Comparison of ENCODE assay signal across 23 cellular contexts in the genomic region with DNA sequence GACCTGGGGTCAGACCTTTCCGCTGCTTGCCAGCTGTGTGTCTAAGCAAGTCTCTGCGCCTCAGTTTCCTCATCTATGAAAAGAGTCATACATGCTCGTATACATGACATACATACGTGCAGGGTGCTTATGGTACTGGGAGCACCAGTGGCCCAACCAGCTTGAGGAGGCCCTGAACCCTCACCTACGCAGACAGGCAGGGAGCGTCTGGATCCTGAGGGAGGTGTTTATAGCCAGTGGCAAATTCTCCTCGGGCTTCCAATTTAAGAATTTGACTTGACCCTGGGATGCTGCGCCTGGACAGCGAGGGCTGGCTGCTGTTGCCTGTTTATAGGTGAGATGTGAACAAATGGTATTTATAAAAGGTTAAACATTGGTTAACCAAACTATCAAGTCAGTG. TPM values are rescaled to one million over a fixed set of nuclear protein-coding genes. Genes with fewer than 3 reads are reported as not detected.
A peak's percentile ranks its signal among the peaks of the same experiment; 100 is the strongest.
DNase-seq lines count a peak whose midpoint lies in the region; ATAC-seq and TF ChIP-seq lines count a peak whose summit lies in the region.
"Had no signal": no experiment of that assay in that cellular context is flagged by ENCODE, and none has a peak within 500 bp of the region (broad histone marks: within the 10 kb centered on the region; RNA-seq: fewer than 3 reads in every experiment).

No MANE protein-coding gene starts in this region.

- intact Hi-C loops in cardiac septum (cut with DNase I) (no loop called here), left ventricle myocardium superior (cut with micrococcal nuclease) (no loop called here), posterior vena cava (cut with DNase I) (no loop called here), Caco-2 (cut with micrococcal nuclease; ENCODE audit: unreplicated experiment) (no loop called here)

- no peak for TF ChIP-seq CTCF in Caco-2 (IDR thresholded peaks at IDR 0.05; ENCODE audit: insufficient read depth in 1 of 2, low read depth in 1 of 2, low read length in 1 of 2, severe bottlenecking in 1 of 2, unreplicated experiment in 1 of 2)

- BruUV-seq in Caco-2 (replicated peaks; lab: Mats Ljungman, UMichigan), result no TSS peak

- H3K4me1 ChIP-seq in Caco-2, result peaks cover 11% of the 10 kb centered on the region
- H3K4me1 ChIP-seq: BE2C had no signal

- H3K9me3 Mint-ChIP-seq in Caco-2 (ENCODE audit: unreplicated experiment), result no peaks in the 10 kb centered on the region
- H3K9me3 Mint-ChIP-seq: CD14-positive monocyte; CD4-positive, alpha-beta T cell; CD8-positive, alpha-beta memory T cell had no signal

- H3K36me3 ChIP-seq in Caco-2 (ENCODE audit: control insufficient read depth, insufficient read depth, low read length), result no peaks in the 10 kb centered on the region
- H3K36me3 ChIP-seq: BE2C; BLaER1 treated with 17β-estradiol and CSF1 and Interleukin-3, amounts not matched to agents 10 nM and 100 nM had no signal

- H3K4me3 Mint-ChIP-seq in Caco-2 (ENCODE audit: unreplicated experiment), result no peak overlapping the region
- H3K4me3 Mint-ChIP-seq: CD14-positive monocyte; CD4-positive, alpha-beta T cell; CD8-positive, alpha-beta memory T cell had no signal

- POLR2A ChIA-PET in Caco-2 (lab: Charles Lee), result no interaction called here

- H3K27me3 ChIP-seq in Caco-2 (replicated peaks; ENCODE audit: control insufficient read depth, insufficient read depth, low read length), result no peaks in the 10 kb centered on the region
- H3K27me3 ChIP-seq: BE2C; BLaER1 treated with 17β-estradiol and CSF1 and Interleukin-3, amounts not matched to agents 10 nM and 100 nM had no signal

- CTCF ChIA-PET in Caco-2 (lab: Charles Lee), result no interaction called here

- no peak overlapping the region for H3K4me3 ChIP-seq in Caco-2 (ENCODE audit: low read depth, low read length)
- H3K4me3 ChIP-seq: A549; BLaER1 treated with 17β-estradiol and CSF1 and Interleukin-3, amounts not matched to agents 10 nM and 100 nM had no signal

- peaks cover 3% of the 10 kb centered on the region for H3K27me3 Mint-ChIP-seq in Caco-2 (ENCODE audit: insufficient read depth, unreplicated experiment)

- DNase-seq in cardiac septum (ENCODE audit: low spot score) (peak; percentile 72), left ventricle myocardium superior (no peak), islet precursor cell (peak; percentile 43), posterior vena cava (ENCODE audit: low spot score) (peak; percentile 47), ureter (ENCODE audit: low spot score) (peak; percentile 29), UCSD-AML1 (lab: John Stamatoyannopoulos, UW; ENCODE audit: unreplicated experiment) (no peak), Caco-2 (no peak), HK-2 (ENCODE audit: unreplicated experiment) (no peak)
- DNase-seq: 8988T; ACHN; AML-193; BE2C; Calu3; CD8-positive, alpha-beta memory T cell; DMS53; DMS79 treated with DMSO at 0.1 percent for 48 hours; GF-D8; GOT3; HCEC 1CT had no signal

- no peak overlapping the region for H3K27ac Mint-ChIP-seq in Caco-2 (ENCODE audit: unreplicated experiment)
- H3K27ac Mint-ChIP-seq: CD14-positive monocyte; CD4-positive, alpha-beta T cell had no signal

- H3K9me3 ChIP-seq in Caco-2, result no peaks in the 10 kb centered on the region
- H3K9me3 ChIP-seq: A549; BE2C; BLaER1 treated with 17β-estradiol and CSF1 and Interleukin-3, amounts not matched to agents 10 nM and 100 nM had no signal

- no peaks in the 10 kb centered on the region for H3K36me3 Mint-ChIP-seq in Caco-2 (ENCODE audit: insufficient read depth, unreplicated experiment)
- H3K36me3 Mint-ChIP-seq: CD14-positive monocyte; CD8-positive, alpha-beta memory T cell had no signal

- H3K4me1 Mint-ChIP-seq in Caco-2 (ENCODE audit: low read depth, unreplicated experiment), result peaks cover 15% of the 10 kb centered on the region

- ATAC-seq in left ventricle myocardium superior, result no peak
- ATAC-seq: A549 had no signal

RNA-seq across cellular contexts. Expression of gene FGD5, which starts 17.7 kb away (rescaled TPM):
- 15.6 TPM for total RNA-seq in cardiac septum
- total RNA-seq in left ventricle myocardium superior, result 16.3 TPM
- 10 to 100 TPM; 34.7 to 35.4 TPM for total RNA-seq in posterior vena cava
- 23.2 TPM for total RNA-seq in ureter
- total RNA-seq in Caco-2 (2022), result 0.16 and 0.25 TPM in 2 replicates
- total RNA-seq: Calu3; CD4-positive, alpha-beta T cell; CD8-positive, alpha-beta memory T cell had no signal

Comparison
In these comparisons a context has a peak if more than half of its experiments do, and no peak if none do; other contexts are left out.
1. DNase-seq: peak in cardiac septum (single experiment), islet precursor cell (single experiment), posterior vena cava (single experiment) and ureter (single experiment); none in left ventricle myocardium superior (single experiment), UCSD-AML1 (single experiment), Caco-2 (0 of 2) and HK-2 (single experiment).
2. RNA of gene FGD5, which starts 17.7 kb away (total RNA-seq): 34.7 to 35.4 TPM in posterior vena cava, 23.2 TPM in ureter (single experiment), 16.3 TPM in left ventricle myocardium superior (single experiment) and 15.6 TPM in cardiac septum (single experiment); 0.16 to 0.25 TPM in Caco-2; every median in the first group is over 10 times any median in the second.